Comparison of ENCODE assay signal across 33 cellular contexts in genomic region chr13:97185751-97186150, GRCh38.
"Had no signal": no experiment of that assay in that cellular context is flagged by ENCODE, and none has a peak within 500 bp of the region (broad histone marks: within the 10 kb centered on the region; RNA-seq: fewer than 3 reads in every experiment).

No MANE protein-coding gene starts in this region.

- H3K36me3 Mint-ChIP-seq: activated CD4-positive, alpha-beta memory T cell treated with anti-CD3 and anti-CD28 coated beads for 36 hours; activated naive CD4-positive, alpha-beta T cell treated with anti-CD3 and anti-CD28 coated beads, Interleukin-2, amount 50 U/mL, for 72 hours; activated naive CD8-positive, alpha-beta T cell treated with anti-CD3 and anti-CD28 coated beads for 36 hours had no signal

- H3K4me1 ChIP-seq: ascending aorta, breast epithelium had no signal

- H3K27ac ChIP-seq: ascending aorta, brain microvascular endothelial cell, breast epithelium, VCaP had no signal

- H3K4me1 Mint-ChIP-seq: activated B cell treated with CpG ODN at 0.5 μM for 24 hours; activated naive CD8-positive, alpha-beta T cell treated with anti-CD3 and anti-CD28 coated beads for 36 hours had no signal

- ATAC-seq: activated CD8-positive, alpha-beta T cell treated with anti-CD3 and anti-CD28 coated beads for 36 hours; activated naive CD4-positive, alpha-beta T cell treated with anti-CD3 and anti-CD28 coated beads, Interleukin-2, amount 50 U/mL, for 72 hours; activated T-cell treated with anti-CD3 and anti-CD28 coated beads, Interleukin-2, amount 50 U/mL, for 4 hours; activated T-cell treated with anti-CD3 and anti-CD28 coated beads, Interleukin-2, amount 50 U/mL, for 72 hours; activated T-helper 17 cell treated with anti-CD3 and anti-CD28 coated beads, Interleukin-2, amount 50 U/mL, for 72 hours had no signal

- DNase-seq: activated B cell treated with CpG ODN at 0.5 μM for 24 hours; activated CD4-positive, alpha-beta memory T cell treated with anti-CD3 and anti-CD28 coated beads for 36 hours; activated CD4-positive, alpha-beta T cell treated with anti-CD3 and anti-CD28 coated beads for 4 hours; activated CD4-positive, alpha-beta T cell treated with anti-CD3 and anti-CD28 coated beads, Interleukin-2, amount 10 ng/mL, durations not matched to agents 24 days and 14 days; activated CD4-positive, alpha-beta T cell treated with anti-CD3 and anti-CD28 coated beads, Interleukin-2, amount 50 U/mL, for 1 hour; activated CD4-positive, alpha-beta T cell treated with anti-CD3 and anti-CD28 coated beads, Interleukin-2, amount 50 U/mL, for 4 hours; activated CD4-positive, CD25-positive, alpha-beta regulatory T cell treated with anti-CD3 and anti-CD28 coated beads, Interleukin-2, amount 50 U/mL, for 72 hours; activated CD8-positive, alpha-beta memory T cell treated with anti-CD3 and anti-CD28 coated beads, Interleukin-2, amount 50 U/mL, for 4 hours; activated CD8-positive, alpha-beta T cell treated with anti-CD3 and anti-CD28 coated beads for 36 hours; activated effector memory CD4-positive, alpha-beta T cell treated with anti-CD3 and anti-CD28 coated beads, Interleukin-2, amount 50 U/mL, for 16 hours; activated gamma-delta T cell treated with Interleukin-2 at 50 U/mL for 16 hours; activated naive CD4-positive, alpha-beta T cell; activated naive CD4-positive, alpha-beta T cell treated with anti-CD3 and anti-CD28 coated beads, Interleukin-2, amount 50 U/mL, for 16 hours; activated naive CD8-positive, alpha-beta T cell treated with anti-CD3 and anti-CD28 coated beads for 36 hours; activated T-cell treated with anti-CD3 and anti-CD28 coated beads for 4 hours; activated T-cell treated with anti-CD3 and anti-CD28 coated beads, Interleukin-2, amount 50 U/mL, for 1 hour; activated T-cell treated with anti-CD3 and anti-CD28 coated beads, Interleukin-2, amount 50 U/mL, for 4 hours; activated T-cell treated with anti-CD3 and anti-CD28 coated beads, Interleukin-2, amount 50 U/mL, for 72 hours; amygdala; anterior cingulate cortex; brain microvascular endothelial cell; central memory CD4-positive, alpha-beta T cell; T-helper 1 cell; T-helper 2 cell; T-helper 9 cell had no signal

- H3K4me3 Mint-ChIP-seq: activated B cell treated with CpG ODN at 0.5 μM for 24 hours; activated CD4-positive, alpha-beta memory T cell treated with anti-CD3 and anti-CD28 coated beads for 36 hours; activated CD4-positive, alpha-beta T cell treated with anti-CD3 and anti-CD28 coated beads, Interleukin-2, amount 10 ng/mL, durations not matched to agents 24 days and 14 days; activated CD8-positive, alpha-beta T cell treated with anti-CD3 and anti-CD28 coated beads for 36 hours; activated naive CD8-positive, alpha-beta T cell treated with anti-CD3 and anti-CD28 coated beads for 36 hours; activated T-cell treated with anti-CD3 and anti-CD28 coated beads, Interleukin-2, amount 50 U/mL, for 4 hours; activated T-cell treated with anti-CD3 and anti-CD28 coated beads, Interleukin-2, amount 50 U/mL, for 72 hours; activated T-helper 1 cell treated with anti-CD3 and anti-CD28 coated beads, Interleukin-12 subunit alpha, Interleukin-12 subunit beta, Interleukin-2, Interleukin-4 antibody, amounts not matched to agents 30 ng/mL and 10 ng/mL and 1 ng/mL, durations not matched to agents 14 hours and 24 hours and 36 hours; activated T-helper 17 cell treated with anti-CD3 and anti-CD28 coated beads, Interleukin-2, amount 50 U/mL, for 72 hours; T-helper 1 cell treated with Interleukin-12 subunit alpha and Interleukin-12 subunit beta and Interleukin-4 antibody, amounts not matched to agents 30 μg/mL and 1 μg/mL, for 36 hours; T-helper 2 cell treated with Interferon-gamma antibody and Interleukin-4, amounts not matched to agents 5 μg/mL and 100 μg/mL, for 36 hours had no signal

- H3K9me3 ChIP-seq: ascending aorta, breast epithelium had no signal

- H3K27ac Mint-ChIP-seq: activated B cell treated with CpG ODN at 0.5 μM for 24 hours; activated CD4-positive, alpha-beta memory T cell treated with anti-CD3 and anti-CD28 coated beads for 36 hours; activated CD4-positive, alpha-beta T cell treated with anti-CD3 and anti-CD28 coated beads, Interleukin-2, amount 10 ng/mL, durations not matched to agents 24 days and 14 days; activated CD8-positive, alpha-beta T cell treated with anti-CD3 and anti-CD28 coated beads for 36 hours; activated naive CD4-positive, alpha-beta T cell treated with anti-CD3 and anti-CD28 coated beads, Interleukin-2, amount 50 U/mL, for 72 hours; activated naive CD8-positive, alpha-beta T cell treated with anti-CD3 and anti-CD28 coated beads for 36 hours; activated T-cell treated with anti-CD3 and anti-CD28 coated beads, Interleukin-2, amount 50 U/mL, for 72 hours; activated T-helper 1 cell treated with anti-CD3 and anti-CD28 coated beads, Interleukin-12 subunit alpha, Interleukin-12 subunit beta, Interleukin-2, Interleukin-4 antibody, amounts not matched to agents 30 ng/mL and 10 ng/mL and 1 ng/mL, durations not matched to agents 14 hours and 24 hours and 36 hours; activated T-helper 17 cell treated with anti-CD3 and anti-CD28 coated beads, Interleukin-2, amount 50 U/mL, for 72 hours; T-helper 1 cell treated with Interleukin-12 subunit alpha and Interleukin-12 subunit beta and Interleukin-4 antibody, amounts not matched to agents 30 μg/mL and 1 μg/mL, for 36 hours; T-helper 2 cell treated with Interferon-gamma antibody and Interleukin-4, amounts not matched to agents 5 μg/mL and 100 μg/mL, for 36 hours had no signal

- H3K27me3 ChIP-seq: ascending aorta, brain microvascular endothelial cell, breast epithelium had no signal

- H3K9me3 Mint-ChIP-seq: activated B cell treated with CpG ODN at 0.5 μM for 24 hours; activated CD4-positive, alpha-beta memory T cell treated with anti-CD3 and anti-CD28 coated beads for 36 hours; activated CD4-positive, alpha-beta T cell treated with anti-CD3 and anti-CD28 coated beads, Interleukin-2, amount 10 ng/mL, durations not matched to agents 24 days and 14 days; activated CD8-positive, alpha-beta T cell treated with anti-CD3 and anti-CD28 coated beads for 36 hours; activated naive CD4-positive, alpha-beta T cell treated with anti-CD3 and anti-CD28 coated beads, Interleukin-2, amount 50 U/mL, for 72 hours; activated naive CD8-positive, alpha-beta T cell treated with anti-CD3 and anti-CD28 coated beads for 36 hours; activated T-cell treated with anti-CD3 and anti-CD28 coated beads, Interleukin-2, amount 50 U/mL, for 4 hours; activated T-cell treated with anti-CD3 and anti-CD28 coated beads, Interleukin-2, amount 50 U/mL, for 72 hours; activated T-helper 1 cell treated with anti-CD3 and anti-CD28 coated beads, Interleukin-12 subunit alpha, Interleukin-12 subunit beta, Interleukin-2, Interleukin-4 antibody, amounts not matched to agents 30 ng/mL and 10 ng/mL and 1 ng/mL, durations not matched to agents 14 hours and 24 hours and 36 hours; activated T-helper 17 cell treated with anti-CD3 and anti-CD28 coated beads, Interleukin-2, amount 50 U/mL, for 72 hours; T-helper 1 cell treated with Interleukin-12 subunit alpha and Interleukin-12 subunit beta and Interleukin-4 antibody, amounts not matched to agents 30 μg/mL and 1 μg/mL, for 36 hours; T-helper 2 cell treated with Interferon-gamma antibody and Interleukin-4, amounts not matched to agents 5 μg/mL and 100 μg/mL, for 36 hours had no signal

- H3K36me3 ChIP-seq: ascending aorta, brain microvascular endothelial cell, breast epithelium had no signal

- H3K4me3 ChIP-seq: ascending aorta, breast epithelium had no signal
